ENCODE assay signal across 8 cellular contexts in genomic region chr19:57814505-57815246, GRCh38. TPM values are rescaled to one million over a fixed set of nuclear protein-coding genes. Genes with fewer than 3 reads are reported as not detected.
A peak's percentile ranks its signal among the peaks of the same experiment; 100 is the strongest.
DNase-seq lines count a peak whose midpoint lies in the region; ATAC-seq, FAIRE-seq and TF ChIP-seq lines count a peak whose summit lies in the region.

Gene ZNF552, minus strand, starts transcription at chr19:57814913. Its CDS starts 170 bp downstream, at chr19:57814743.

- TF ChIP-seq RAD21 in HCT116 (IDR thresholded peaks at IDR 0.05; ENCODE audit: low read depth), result no peak

- POLR2A ChIA-PET in HCT116 (lab: Charles Lee), result interaction anchor here (0.7 to 1.5 kb wide), 4 partner anchors 12 to 133 kb away, joined by 3 to 5 read pairs (median 3); partner anchors contain the start of genes ZNF551, ZNF586 and ZNF776

- peaks cover 0 to 18% of the 10 kb centered on the region in 2 experiments; a peak in 2 of 4 replicates for H3K4me1 ChIP-seq in HCT116 (ENCODE audit: control insufficient read depth in 1 of 2, insufficient read depth in 2 of 2, low read length in 2 of 2)
- H3K4me1 ChIP-seq in osteoblast (ENCODE audit: insufficient read depth, low read length), result peaks cover 5% of the 10 kb centered on the region
- peaks cover 14% of the 10 kb centered on the region for H3K4me1 ChIP-seq in thymus (ENCODE audit: control insufficient read depth, insufficient read depth, low read length)

- intact Hi-C loops in HCT116 (cut with micrococcal nuclease), result loop anchor here (5.0 kb wide), 1 partner anchor 132 kb away; the partner anchor contains the start of gene ZNF551

- WGBS in thymus, result 1% methylated on average over 50 of the region's 50 CpGs

- no peaks in the 10 kb centered on the region for H3K9me3 Mint-ChIP-seq in activated naive CD4-positive, alpha-beta T cell treated with anti-CD3 and anti-CD28 coated beads, Interleukin-2, amount 50 U/mL, for 72 hours
- peaks cover 1% of the 10 kb centered on the region for H3K9me3 Mint-ChIP-seq in glutamatergic neuron (ENCODE audit: unreplicated experiment)

- TSS peak; percentile 65 for BruUV-seq in HCT116 (replicated peaks; lab: Mats Ljungman, UMichigan)

- TF ChIP-seq CTCF in HCT116 (IDR thresholded peaks at IDR 0.05 in 2 of 3, conservative IDR thresholded peaks at IDR 0.05 in 1 of 3; ENCODE audit: borderline replicate concordance in 1 of 3, insufficient read depth in 1 of 3, low read depth in 2 of 3, low read length in 2 of 3) (0 out of 6 replicates have a peak, but pooled peaks of 2 of the 3 experiments have one; percentile 6 to 9), NB4 (IDR thresholded peaks at IDR 0.05; ENCODE audit: low read depth, low read length) (no peak), glutamatergic neuron (IDR thresholded peaks at IDR 0.05; ENCODE audit: partially characterized antibody, unreplicated experiment) (no peak), osteoblast (IDR thresholded peaks at IDR 0.05; ENCODE audit: extremely low read depth, low read depth, low read length) (no peak)

- no peaks in the 10 kb centered on the region for H3K9me2 ChIP-seq in HCT116 (ENCODE audit: insufficient read depth)

- peak within 1 kb of the TSS; percentile 95 to 96 for H3K27ac Mint-ChIP-seq in activated naive CD4-positive, alpha-beta T cell treated with anti-CD3 and anti-CD28 coated beads, Interleukin-2, amount 50 U/mL, for 72 hours
- peak within 1 kb of the TSS; percentile 82 for H3K27ac Mint-ChIP-seq in glutamatergic neuron (ENCODE audit: unreplicated experiment)

- peak; percentile 86 for FAIRE-seq in G401.6 (lab: Jason Lieb, UNC)

- peaks cover 10% of the 10 kb centered on the region for H3K4me1 Mint-ChIP-seq in glutamatergic neuron (ENCODE audit: low read depth, unreplicated experiment)

- H3K27me3 ChIP-seq in HCT116 (ENCODE audit: insufficient read depth, low read length) (no peaks in the 10 kb centered on the region), osteoblast (ENCODE audit: insufficient read depth, low read length) (no peaks in the 10 kb centered on the region), thymus (ENCODE audit: control insufficient read depth, insufficient read depth) (no peaks in the 10 kb centered on the region)

- peak within 1 kb of the TSS; percentile 96 for H3K4me3 Mint-ChIP-seq in glutamatergic neuron (ENCODE audit: unreplicated experiment)

- H3K4me3 ChIP-seq in HCT116 (replicated peaks in 1 of 2; ENCODE audit: low read depth in 1 of 2, low read length in 2 of 2) (peak within 1 kb of the TSS; percentile 97), NB4 (ENCODE audit: low read depth, low read length) (peak within 1 kb of the TSS; percentile 74), osteoblast (ENCODE audit: insufficient read depth, low read length) (peak within 1 kb of the TSS; percentile 92), thymus (ENCODE audit: low read length) (peak within 1 kb of the TSS; percentile 91)

- DNase-seq in HCT116 (ENCODE audit: low read depth, low spot score) (peak; percentile 91), NB4 (ENCODE audit: low read depth) (peak; percentile 82), glutamatergic neuron (peak; percentile 79), osteoblast (ENCODE audit: insufficient read length, low spot score, missing footprints) (peak; percentile 96)
- peak; percentile 67 to 82 for DNase-seq in activated naive CD4-positive, alpha-beta T cell treated with anti-CD3 and anti-CD28 coated beads, Interleukin-2, amount 50 U/mL, for 72 hours (ENCODE audit: low spot score in 2 of 2)

- TF ChIP-seq POLR2A in HCT116 (IDR thresholded peaks at IDR 0.05; ENCODE audit: borderline replicate concordance, extremely low read depth, insufficient read depth, insufficient read length), result peak; percentile 92
- TF ChIP-seq POLR2A in NB4 (IDR thresholded peaks at IDR 0.05; ENCODE audit: extremely low read depth, insufficient read length), result no peak

- H3K27ac ChIP-seq in HCT116 (ENCODE audit: low read depth, low read length) (peak within 1 kb of the TSS; percentile 58), osteoblast (ENCODE audit: low read depth, low read length) (peak within 1 kb of the TSS; percentile 61), thymus (ENCODE audit: low read depth) (peak within 1 kb of the TSS; percentile 84)

- peaks cover 30% of the 10 kb centered on the region for H3K79me2 ChIP-seq in HCT116 (ENCODE audit: insufficient read depth, low read length)
- H3K79me2 ChIP-seq in osteoblast (ENCODE audit: insufficient read depth, low read length), result peaks cover 26% of the 10 kb centered on the region

- RAD21 ChIA-PET in HCT116 (lab: Charles Lee; ENCODE audit: low non-redundant PET in 1 of 2, low total read pairs in 2 of 2, uncharacterized antibody in 2 of 2, unreplicated experiment in 2 of 2), result no interaction called here

- no peaks in the 10 kb centered on the region for H3K9me3 ChIP-seq in HCT116 (ENCODE audit: control insufficient read depth in 1 of 2, insufficient read depth in 1 of 2, low read depth in 1 of 2, low read length in 2 of 2)
- H3K9me3 ChIP-seq in osteoblast (ENCODE audit: low read depth, low read length), result no peaks in the 10 kb centered on the region
- no peaks in the 10 kb centered on the region for H3K9me3 ChIP-seq in thymus (ENCODE audit: control insufficient read depth)

- ATAC-seq in HCT116 (peak; percentile 89), SK-N-SH treated with all-trans-retinoic acid at 6 μM for 48 hours (peak; percentile 95)
- ATAC-seq in activated naive CD4-positive, alpha-beta T cell treated with anti-CD3 and anti-CD28 coated beads, Interleukin-2, amount 50 U/mL, for 72 hours, result peak; percentile 83 to 84

- peaks cover 17 to 25% of the 10 kb centered on the region in 2 donors for H3K36me3 Mint-ChIP-seq in activated naive CD4-positive, alpha-beta T cell treated with anti-CD3 and anti-CD28 coated beads, Interleukin-2, amount 50 U/mL, for 72 hours
- H3K36me3 Mint-ChIP-seq in glutamatergic neuron (ENCODE audit: unreplicated experiment), result no peaks in the 10 kb centered on the region

- peak within 1 kb of the TSS; percentile 81 for H3K4me2 ChIP-seq in HCT116 (ENCODE audit: low read length)
- peak within 1 kb of the TSS; percentile 75 for H3K4me2 ChIP-seq in osteoblast (ENCODE audit: insufficient read depth, low read length)

- H4K20me1 ChIP-seq in HCT116 (ENCODE audit: insufficient read depth), result no peaks in the 10 kb centered on the region
- no peaks in the 10 kb centered on the region for H4K20me1 ChIP-seq in osteoblast (ENCODE audit: insufficient read depth, low read length)

- CTCF ChIA-PET in HCT116 (lab: Charles Lee), result interaction anchor here (0.7 kb wide), 1 partner anchor 133 kb away, joined by 3 read pairs; the partner anchor contains the start of gene ZNF551

- H3K9ac ChIP-seq in HCT116 (ENCODE audit: low read length), result peak within 1 kb of the TSS; percentile 93

- H2AFZ ChIP-seq in HCT116 (ENCODE audit: low read depth, low read length, poor library complexity, severe bottlenecking) (no peak within 1 kb of the TSS), osteoblast (ENCODE audit: low read length) (peak within 1 kb of the TSS; percentile 92)

- peaks cover 5% of the 10 kb centered on the region for H3K27me3 Mint-ChIP-seq in glutamatergic neuron (ENCODE audit: unreplicated experiment)

- H3K36me3 ChIP-seq in HCT116 (ENCODE audit: control insufficient read depth in 1 of 2, insufficient read depth in 2 of 2, low read length in 2 of 2) (peaks cover 0 to 9% of the 10 kb centered on the region in 2 experiments; a peak in 3 of 4 replicates), osteoblast (ENCODE audit: insufficient read depth, low read length) (peaks cover 8% of the 10 kb centered on the region), thymus (ENCODE audit: control insufficient read depth, insufficient read depth) (peaks cover 3% of the 10 kb centered on the region)

TF ChIP-seq in HCT116, 20 proteins besides CTCF, POLR2A, EP300 and RAD21 (continues in another document):
- TF ChIP-seq POLR2AphosphoS5 (IDR thresholded peaks at IDR 0.05; ENCODE audit: low read depth, low read length), result peak; percentile 97
- TF ChIP-seq CBX3 (IDR thresholded peaks at IDR 0.05; ENCODE audit: low read depth), result no peak
- peak; percentile 91 for TF ChIP-seq SP1 (IDR thresholded peaks at IDR 0.05; ENCODE audit: low read depth)
- TF ChIP-seq EGR1 (IDR thresholded peaks at IDR 0.05; ENCODE audit: low read depth), result no peak
- no peak for TF ChIP-seq ATF3 (IDR thresholded peaks at IDR 0.05)
- TF ChIP-seq EZH2phosphoT487 (IDR thresholded peaks at IDR 0.05; ENCODE audit: borderline replicate concordance), result no peak

TF ChIP-seq in SK-N-SH treated with all-trans-retinoic acid at 6 μM for 48 hours, 23 proteins besides CTCF, POLR2A, EP300 and RAD21:
- TF ChIP-seq CSDC2 (CRISPR knock-in tag; IDR thresholded peaks at IDR 0.05) (no peak), ZFP3 (CRISPR knock-in tag; IDR thresholded peaks at IDR 0.05) (no peak), ZFP30 (CRISPR knock-in tag; IDR thresholded peaks at IDR 0.05) (no peak), CREB5 (CRISPR knock-in tag; IDR thresholded peaks at IDR 0.05; ENCODE audit: low read depth) (no peak), ARNTL (CRISPR knock-in tag; IDR thresholded peaks at IDR 0.05; ENCODE audit: borderline replicate concordance, low read depth) (no peak), OSR1 (CRISPR knock-in tag; IDR thresholded peaks at IDR 0.05) (no peak), SNAI2 (CRISPR knock-in tag; IDR thresholded peaks at IDR 0.05) (no peak), GLIS3 (CRISPR knock-in tag; IDR thresholded peaks at IDR 0.05) (no peak)
TF ChIP-seq in SK-N-SH treated with all-trans-retinoic acid at 6 μM for 48 hours: peak in this region for 0.

RNA-seq across cellular contexts. Expression of gene ZNF552, which starts in this region (rescaled TPM):
- total RNA-seq in HCT116 (2021; ENCODE audit: unreplicated experiment) (7.1 TPM), glutamatergic neuron (ENCODE audit: unreplicated experiment) (14.9 TPM), osteoblast (5.8 and 5.9 TPM in 2 replicates)
- polyA plus RNA-seq in HCT116 (2012), result 3.5 and 4.0 TPM in 2 replicates
- total RNA-seq in activated naive CD4-positive, alpha-beta T cell treated with anti-CD3 and anti-CD28 coated beads, Interleukin-2, amount 50 U/mL, for 72 hours, result 1 to 10 TPM; 6.2 to 7.1 TPM
- polyA plus RNA-seq in thymus, result 7.8 TPM

Comparison
In these comparisons a context has a peak if more than half of its experiments do, and no peak if none do; other contexts are left out.
1. Peak in every context shown above with its lines: DNase-seq, ATAC-seq, H3K4me3 ChIP-seq and H3K27ac ChIP-seq.
2. CTCF ChIP-seq: peak in HCT116 (2 of 3); none in NB4 (single experiment), glutamatergic neuron (single experiment) and osteoblast (single experiment).